ENCODE assay signal across 16 cellular contexts in genomic region chr15:65940618-65940909, GRCh38.
A peak's percentile ranks its signal among the peaks of the same experiment; 100 is the strongest.
DNase-seq lines count a peak whose midpoint lies in the region; ATAC-seq and TF ChIP-seq lines count a peak whose summit lies in the region.
"Had no signal": no experiment of that assay in that cellular context is flagged by ENCODE, and none has a peak within 500 bp of the region (broad histone marks: within the 10 kb centered on the region; RNA-seq: fewer than 3 reads in every experiment).

No MANE protein-coding gene starts in this region.

- no TSS peak for BruUV-seq in MCF 10A (replicated peaks; lab: Mats Ljungman, UMichigan)

- H3K4me3 Mint-ChIP-seq in MCF 10A (ENCODE audit: unreplicated experiment) = no peak overlapping the region
- H3K4me3 Mint-ChIP-seq: activated naive CD4-positive, alpha-beta T cell treated with anti-CD3 and anti-CD28 coated beads for 36 hours; memory B cell had no signal

- no peak for TF ChIP-seq POLR2A in breast epithelium (IDR thresholded peaks at IDR 0.05)

- no peak for TF ChIP-seq CTCF in MCF 10A (IDR thresholded peaks at IDR 0.05; ENCODE audit: unreplicated experiment)
- no peak for TF ChIP-seq CTCF in breast epithelium (IDR thresholded peaks at IDR 0.05)
- TF ChIP-seq CTCF in ascending aorta (IDR thresholded peaks at IDR 0.05) = no peak

- H3K27me3 Mint-ChIP-seq in MCF 10A (ENCODE audit: insufficient read depth, unreplicated experiment) = no peaks in the 10 kb centered on the region

- peak; percentile 63 for DNase-seq in MCF 10A (ENCODE audit: unreplicated experiment)
- DNase-seq in breast epithelium (ENCODE audit: low spot score in 2 of 2) = no peak
- DNase-seq in adipocyte (ENCODE audit: low read depth) = peak; percentile 44
- no peak for DNase-seq in left ventricle myocardium superior
- DNase-seq in ascending aorta (ENCODE audit: low spot score in 2 of 2) = no peak
- no peak for DNase-seq in activated CD8-positive, alpha-beta memory T cell treated with anti-CD3 and anti-CD28 coated beads, Interleukin-2, amount 50 U/mL, for 48 hours
- no peak for DNase-seq in KG1 (lab: John Stamatoyannopoulos, UW)
- DNase-seq: activated CD8-positive, alpha-beta memory T cell treated with anti-CD3 and anti-CD28 coated beads for 24 hours; activated naive CD4-positive, alpha-beta T cell treated with anti-CD3 and anti-CD28 coated beads for 36 hours; NCI-H1436 treated with DMSO at 0.1 percent for 48 hours; NCI-H526; stimulated activated CD4-positive, alpha-beta T cell treated with anti-CD3 and anti-CD28 coated beads, Interleukin-12 subunit alpha, Interleukin-12 subunit beta, amount 100 ng/mL, for 4 hours had no signal

- no peak overlapping the region for H3K27ac Mint-ChIP-seq in MCF 10A (ENCODE audit: low read depth, unreplicated experiment)
- H3K27ac Mint-ChIP-seq: activated naive CD4-positive, alpha-beta T cell treated with anti-CD3 and anti-CD28 coated beads for 36 hours; memory B cell had no signal

- H3K36me3 ChIP-seq in breast epithelium (no peaks in the 10 kb centered on the region), adipocyte (ENCODE audit: control insufficient read depth, insufficient read depth, low read length, severe bottlenecking) (no peaks in the 10 kb centered on the region), ascending aorta (no peaks in the 10 kb centered on the region)
- H3K36me3 ChIP-seq: esophagus muscularis mucosa, thoracic aorta had no signal

- CTCF ChIA-PET in MCF 10A (lab: Yijun Ruan, JAX) = interaction anchor here (0.9 kb wide), 1 partner anchor 9 kb away, joined by 3 read pairs; no protein-coding TSS in a partner anchor

- H3K9me3 ChIP-seq in breast epithelium (no peaks in the 10 kb centered on the region), adipocyte (ENCODE audit: control insufficient read depth, low read length) (no peaks in the 10 kb centered on the region), ascending aorta (no peaks in the 10 kb centered on the region)
- H3K9me3 ChIP-seq: esophagus muscularis mucosa, thoracic aorta had no signal

- no peaks in the 10 kb centered on the region for H3K9me3 Mint-ChIP-seq in MCF 10A (ENCODE audit: unreplicated experiment)
- H3K9me3 Mint-ChIP-seq: activated naive CD4-positive, alpha-beta T cell treated with anti-CD3 and anti-CD28 coated beads for 36 hours; memory B cell had no signal

- intact Hi-C loops in MCF 10A (cut with micrococcal nuclease) (no loop called here), breast epithelium (cut with DNase I; ENCODE audit: low total_unique reads) (no loop called here), left ventricle myocardium superior (cut with micrococcal nuclease) (no loop called here), ascending aorta (cut with DNase I) (no loop called here)

- ATAC-seq in left ventricle myocardium superior (peak; percentile 65), GM21528 (IDR thresholded peaks at IDR 0.05; ENCODE audit: low FRiP score, unreplicated experiment) (no peak)

- no peak overlapping the region for H3K27ac ChIP-seq in breast epithelium
- no peak overlapping the region for H3K27ac ChIP-seq in ascending aorta
- H3K27ac ChIP-seq: esophagus muscularis mucosa, thoracic aorta had no signal

- H3K4me1 ChIP-seq in breast epithelium (no peaks in the 10 kb centered on the region), adipocyte (ENCODE audit: control insufficient read depth, insufficient read depth, low read length) (peaks cover 21% of the 10 kb centered on the region), ascending aorta (no peaks in the 10 kb centered on the region)

- H3K4me3 ChIP-seq in breast epithelium (no peak overlapping the region), adipocyte (ENCODE audit: low read length) (no peak overlapping the region), ascending aorta (no peak overlapping the region)
- H3K4me3 ChIP-seq: esophagus muscularis mucosa, thoracic aorta had no signal

- H3K4me1 Mint-ChIP-seq in MCF 10A (ENCODE audit: insufficient read depth, unreplicated experiment) = peaks cover 16% of the 10 kb centered on the region

- H3K9ac ChIP-seq in adipocyte (ENCODE audit: low read length) = no peak overlapping the region

- no peaks in the 10 kb centered on the region for H3K36me3 Mint-ChIP-seq in MCF 10A (ENCODE audit: insufficient read depth, unreplicated experiment)
- H3K36me3 Mint-ChIP-seq: memory B cell had no signal

- POLR2A ChIA-PET in MCF 10A (lab: Yijun Ruan, JAX) = no interaction called here

- no peaks in the 10 kb centered on the region for H3K27me3 ChIP-seq in breast epithelium
- H3K27me3 ChIP-seq in adipocyte (replicated peaks; ENCODE audit: control insufficient read depth, insufficient read depth, low read length) = peaks cover 8% of the 10 kb centered on the region
- no peaks in the 10 kb centered on the region for H3K27me3 ChIP-seq in ascending aorta

Comparison
In these comparisons a context has a peak if more than half of its experiments do, and no peak if none do; other contexts are left out.
1. DNase-seq: peak in MCF 10A (single experiment) and adipocyte (single experiment); none in breast epithelium (0 of 2), left ventricle myocardium superior (single experiment), ascending aorta (0 of 2), activated CD8-positive, alpha-beta memory T cell treated with anti-CD3 and anti-CD28 coated beads, Interleukin-2, amount 50 U/mL, for 48 hours (single experiment) and KG1 (single experiment).